11 cellular contexts compared by ENCODE assay signal in the genomic region with DNA sequence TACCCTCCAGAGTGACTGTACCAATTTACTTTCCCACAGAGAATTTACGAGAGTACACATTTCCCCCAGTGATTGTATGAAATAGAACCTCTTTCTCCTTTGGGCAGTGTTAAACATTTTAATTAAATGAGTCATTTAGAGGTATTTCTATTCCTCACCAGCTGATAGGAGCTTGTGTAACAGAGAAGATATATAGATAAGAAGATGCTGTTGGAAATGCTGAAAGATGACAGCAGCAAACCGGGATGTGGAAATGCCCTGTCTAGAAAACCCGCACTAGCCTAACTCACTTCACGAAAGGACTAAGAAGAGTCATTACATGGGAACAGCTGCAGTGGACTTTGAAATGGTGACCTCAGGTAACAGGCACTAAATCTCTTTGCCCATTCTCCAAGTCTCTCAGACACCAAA.
A peak's percentile ranks its signal among the peaks of the same experiment; 100 is the strongest.
DNase-seq lines count a peak whose midpoint lies in the region; ATAC-seq and TF ChIP-seq lines count a peak whose summit lies in the region.
"Had no signal": no experiment of that assay in that cellular context is flagged by ENCODE, and none has a peak within 500 bp of the region (broad histone marks: within the 10 kb centered on the region; RNA-seq: fewer than 3 reads in every experiment).

No MANE protein-coding gene starts in this region.

- no peak overlapping the region for H2AFZ ChIP-seq in trophoblast cell (ENCODE audit: insufficient read depth, low read length, poor library complexity)

- no peak overlapping the region for H4K91ac ChIP-seq in trophoblast cell (ENCODE audit: low read depth, low read length)

- DNase-seq in EL, result peak; percentile 94
- no peak for DNase-seq in Panc1 (ENCODE audit: low read depth, low spot score)
- DNase-seq in endodermal cell, result no peak
- DNase-seq in trophoblast cell, result peak; percentile 79 to 91
- DNase-seq in NCI-H345 treated with DMSO at 0.1 percent for 48 hours (lab: John Stamatoyannopoulos, UW; ENCODE audit: unreplicated experiment), result no peak
- DNase-seq in Kasumi-1 (lab: John Stamatoyannopoulos, UW), result no peak
- no peak for DNase-seq in thyroid gland
- DNase-seq: DND-41; NCI-H1436; stimulated activated naive B cell treated with anti-CD40 and anti-IgM and Interleukin-4, amounts not matched to agents 10 μg/mL and 1 μg/mL and 100 μg/mL, for 72 hours had no signal

- H3K14ac ChIP-seq in trophoblast cell (ENCODE audit: low read length), result no peak overlapping the region

- H3K9ac ChIP-seq in endodermal cell (ENCODE audit: extremely low read depth, low read length, poor library complexity, severe bottlenecking), result no peak overlapping the region
- H3K9ac ChIP-seq in trophoblast cell (ENCODE audit: low read length), result no peak overlapping the region

- in situ Hi-C loops in Panc1 (cut with HindIII; ENCODE audit: low pct_unique_long_range_greater_than_20kb, low sequenced_read_pairs), result no loop called here

- no peak overlapping the region for H3K4me2 ChIP-seq in trophoblast cell (ENCODE audit: low read length)

- no peak overlapping the region for H2BK12ac ChIP-seq in trophoblast cell (ENCODE audit: low read length)

- H3K9me3 ChIP-seq in Panc1 (ENCODE audit: control insufficient read depth, insufficient read depth, low read depth, low read length) (no peaks in the 10 kb centered on the region), endodermal cell (ENCODE audit: control insufficient read depth, low read length) (peaks cover 4% of the 10 kb centered on the region), trophoblast cell (ENCODE audit: insufficient read depth, low read depth, low read length) (no peaks in the 10 kb centered on the region), thyroid gland (no peaks in the 10 kb centered on the region)

- no peak overlapping the region for H2BK5ac ChIP-seq in trophoblast cell (ENCODE audit: low read depth, low read length, poor library complexity)

- no peak overlapping the region for H3K23ac ChIP-seq in trophoblast cell (ENCODE audit: low read length)

- H3K27me3 ChIP-seq in Panc1 (ENCODE audit: control insufficient read depth, insufficient read depth, low read length) (no peaks in the 10 kb centered on the region), endodermal cell (ENCODE audit: control insufficient read depth, insufficient read depth, low read length, poor library complexity, severe bottlenecking) (no peaks in the 10 kb centered on the region), trophoblast cell (ENCODE audit: insufficient read depth, low read length) (no peaks in the 10 kb centered on the region), thyroid gland (no peaks in the 10 kb centered on the region)

- H3K9me3 Mint-ChIP-seq in endodermal cell, result peaks cover 8% of the 10 kb centered on the region

- no peak overlapping the region for H3K4ac ChIP-seq in trophoblast cell (ENCODE audit: low read depth, low read length)

- H2AK5ac ChIP-seq in trophoblast cell (ENCODE audit: low read length), result no peak overlapping the region

- POLR2A ChIA-PET in Panc1 (lab: Charles Lee), result no interaction called here

- H3K79me1 ChIP-seq in trophoblast cell (ENCODE audit: low read length), result no peaks in the 10 kb centered on the region

- 89 to 94% methylated on average over 3 to 4 of the region's 4 CpGs for WGBS in endodermal cell (ENCODE audit: insufficient coverage in 1 of 2, insufficient read length in 1 of 2), 2 experiments
- WGBS in trophoblast cell (ENCODE audit: extremely low coverage, insufficient coverage, insufficient read length), result no CpG with 5 or more reads among the region's 4 CpGs
- WGBS in thyroid gland, 2 donors, result 93 to 94% methylated on average over 4 of the region's 4 CpGs

- no peaks in the 10 kb centered on the region for H3K4me1 ChIP-seq in Panc1 (ENCODE audit: control insufficient read depth, insufficient read depth, low read length)
- peaks cover 5% of the 10 kb centered on the region for H3K4me1 ChIP-seq in endodermal cell (ENCODE audit: control insufficient read depth, insufficient read depth, low read length)
- no peaks in the 10 kb centered on the region for H3K4me1 ChIP-seq in trophoblast cell (ENCODE audit: control insufficient read depth in 1 of 2, insufficient read depth in 2 of 2, low read length in 2 of 2)
- H3K4me1 ChIP-seq in thyroid gland, result peaks cover 5 to 19% of the 10 kb centered on the region in 2 donors

- peaks cover 11% of the 10 kb centered on the region for H3K36me3 Mint-ChIP-seq in endodermal cell (ENCODE audit: low read depth)
- H3K36me3 Mint-ChIP-seq: stimulated activated naive B cell treated with anti-CD40 and anti-IgM and Interleukin-4, amounts not matched to agents 10 μg/mL and 1 μg/mL and 100 μg/mL, for 72 hours had no signal

- H4K8ac ChIP-seq in trophoblast cell (ENCODE audit: low read depth, low read length), result no peak overlapping the region

- no TSS peak for BruUV-seq in Panc1 (replicated peaks; lab: Mats Ljungman, UMichigan)

- no peak overlapping the region for H2BK120ac ChIP-seq in trophoblast cell (ENCODE audit: insufficient read depth, low read length, poor library complexity)

- intact Hi-C loops in Panc1 (cut with micrococcal nuclease; ENCODE audit: unreplicated experiment) (no loop called here), thyroid gland (cut with DNase I) (no loop called here)

- no peak overlapping the region for H3K27ac Mint-ChIP-seq in endodermal cell
- H3K27ac Mint-ChIP-seq: stimulated activated naive B cell treated with anti-CD40 and anti-IgM and Interleukin-4, amounts not matched to agents 10 μg/mL and 1 μg/mL and 100 μg/mL, for 72 hours had no signal

- H3K4me1 Mint-ChIP-seq in endodermal cell, result peaks cover 32% of the 10 kb centered on the region
- H3K4me1 Mint-ChIP-seq: stimulated activated naive B cell treated with anti-CD40 and anti-IgM and Interleukin-4, amounts not matched to agents 10 μg/mL and 1 μg/mL and 100 μg/mL, for 72 hours had no signal

- TF ChIP-seq CTCF in Panc1 (IDR thresholded peaks at IDR 0.05), result no peak
- no peak for TF ChIP-seq CTCF in endodermal cell (conservative IDR thresholded peaks at IDR 0.05)
- no peak for TF ChIP-seq CTCF in thyroid gland (IDR thresholded peaks at IDR 0.05)

- CTCF ChIA-PET in Panc1 (lab: Charles Lee), result no interaction called here

- H3K27ac ChIP-seq in Panc1 (ENCODE audit: low read length) (no peak overlapping the region), endodermal cell (ENCODE audit: low read depth, low read length) (no peak overlapping the region), trophoblast cell (ENCODE audit: low read depth, low read length) (no peak overlapping the region), thyroid gland (no peak overlapping the region)

- H3K4me3 Mint-ChIP-seq in endodermal cell, result no peak overlapping the region
- H3K4me3 Mint-ChIP-seq: stimulated activated naive B cell treated with anti-CD40 and anti-IgM and Interleukin-4, amounts not matched to agents 10 μg/mL and 1 μg/mL and 100 μg/mL, for 72 hours had no signal

- H4K12ac ChIP-seq in trophoblast cell (ENCODE audit: low read depth, low read length), result no peak overlapping the region

- peak; percentile 78 for ATAC-seq in Panc1
- ATAC-seq in GM18907 (IDR thresholded peaks at IDR 0.05; ENCODE audit: unreplicated experiment), result no peak
- ATAC-seq: stimulated activated naive B cell treated with anti-CD40 and anti-IgM and Interleukin-4, amounts not matched to agents 10 μg/mL and 1 μg/mL and 100 μg/mL, for 72 hours had no signal

- no peaks in the 10 kb centered on the region for H3K27me3 Mint-ChIP-seq in endodermal cell (ENCODE audit: insufficient read depth)
- H3K27me3 Mint-ChIP-seq: stimulated activated naive B cell treated with anti-CD40 and anti-IgM and Interleukin-4, amounts not matched to agents 10 μg/mL and 1 μg/mL and 100 μg/mL, for 72 hours had no signal

- H3K79me2 ChIP-seq in trophoblast cell (ENCODE audit: control insufficient read depth, insufficient read depth, low read length, poor library complexity), result no peaks in the 10 kb centered on the region

- H3K36me3 ChIP-seq in Panc1 (ENCODE audit: control insufficient read depth, insufficient read depth, low read length) (no peaks in the 10 kb centered on the region), endodermal cell (ENCODE audit: control insufficient read depth, insufficient read depth, low read length) (no peaks in the 10 kb centered on the region), trophoblast cell (ENCODE audit: control insufficient read depth in 1 of 2, insufficient read depth in 2 of 2, low read length in 2 of 2) (no peaks in the 10 kb centered on the region), thyroid gland (no peaks in the 10 kb centered on the region)

- H3K4me3 ChIP-seq in Panc1 (ENCODE audit: low read depth in 2 of 2, low read length in 2 of 2), result no peak overlapping the region
- peak overlapping the region; percentile 30 for H3K4me3 ChIP-seq in endodermal cell (ENCODE audit: low read length)
- no peak overlapping the region for H3K4me3 ChIP-seq in trophoblast cell (ENCODE audit: low read depth, low read length)
- H3K4me3 ChIP-seq in thyroid gland (replicated peaks in 1 of 3), result no peak overlapping the region

- TF ChIP-seq POLR2A in thyroid gland (IDR thresholded peaks at IDR 0.05), result no peak

- H3K18ac ChIP-seq in trophoblast cell (ENCODE audit: low read length), result no peak overlapping the region

Comparison
In these comparisons a context has a peak if more than half of its experiments do, and no peak if none do; other contexts are left out.
1. DNase-seq: peak in EL (single experiment) and trophoblast cell (2 of 2); none in Panc1 (single experiment), endodermal cell (single experiment), NCI-H345 treated with DMSO at 0.1 percent for 48 hours (single experiment), Kasumi-1 (0 of 2) and thyroid gland (0 of 2).